In genomic region chr9:31259824-31260223, GRCh38 we compare ENCODE assay signal across 18 cellular contexts.
DNase-seq lines count a peak whose midpoint lies in the region; ATAC-seq and FAIRE-seq lines count a peak whose summit lies in the region.
"Had no signal": no experiment of that assay in that cellular context is flagged by ENCODE, and none has a peak within 500 bp of the region (broad histone marks: within the 10 kb centered on the region; RNA-seq: fewer than 3 reads in every experiment).

No MANE protein-coding gene starts in this region.

- H3K4me3 ChIP-seq in Jurkat, Clone E6-1 (ENCODE audit: low read length) = no peak overlapping the region
- no peak overlapping the region for H3K4me3 ChIP-seq in small intestine (ENCODE audit: low read depth in 1 of 2, low read length in 2 of 2)
- H3K4me3 ChIP-seq: heart left ventricle, tibial nerve had no signal

- peak overlapping the region; percentile 31 for H3K4me3 Mint-ChIP-seq in activated naive CD4-positive, alpha-beta T cell treated with anti-CD3 and anti-CD28 coated beads, Interleukin-2, amount 50 U/mL, for 24 hours
- H3K4me3 Mint-ChIP-seq in T-helper 2 cell treated with Interferon-gamma antibody and Interleukin-4, amounts not matched to agents 5 μg/mL and 100 μg/mL, for 36 hours = no peak overlapping the region

- peaks cover 1% of the 10 kb centered on the region for H3K36me3 Mint-ChIP-seq in activated naive CD4-positive, alpha-beta T cell treated with anti-CD3 and anti-CD28 coated beads, Interleukin-2, amount 50 U/mL, for 24 hours
- H3K36me3 Mint-ChIP-seq in T-helper 2 cell treated with Interferon-gamma antibody and Interleukin-4, amounts not matched to agents 5 μg/mL and 100 μg/mL, for 36 hours (ENCODE audit: low read depth) = no peaks in the 10 kb centered on the region

- H3K27ac ChIP-seq in small intestine (ENCODE audit: low read depth in 1 of 2, low read length in 1 of 2) = no peak overlapping the region
- H3K27ac ChIP-seq: epithelial cell of prostate, heart left ventricle, tibial nerve had no signal

- H3K9me3 ChIP-seq in small intestine (ENCODE audit: control insufficient read depth, low read depth) = no peaks in the 10 kb centered on the region
- H3K9me3 ChIP-seq: heart left ventricle, tibial nerve had no signal

- no peaks in the 10 kb centered on the region for H3K4me1 ChIP-seq in small intestine (ENCODE audit: control insufficient read depth in 2 of 2, insufficient read depth in 1 of 2, low read depth in 1 of 2, low read length in 1 of 2)
- H3K4me1 ChIP-seq: heart left ventricle, tibial nerve had no signal

- 46 to 52% (median 50%) methylated on average over 2 of the region's 2 CpGs for WGBS in small intestine, 3 donors

- no peaks in the 10 kb centered on the region for H3K27me3 Mint-ChIP-seq in activated naive CD4-positive, alpha-beta T cell treated with anti-CD3 and anti-CD28 coated beads, Interleukin-2, amount 50 U/mL, for 24 hours
- no peaks in the 10 kb centered on the region for H3K27me3 Mint-ChIP-seq in T-helper 2 cell treated with Interferon-gamma antibody and Interleukin-4, amounts not matched to agents 5 μg/mL and 100 μg/mL, for 36 hours (ENCODE audit: low read depth)

- H3K27ac Mint-ChIP-seq in activated naive CD4-positive, alpha-beta T cell treated with anti-CD3 and anti-CD28 coated beads, Interleukin-2, amount 50 U/mL, for 24 hours = peak overlapping the region; percentile 81
- peak overlapping the region; percentile 26 for H3K27ac Mint-ChIP-seq in T-helper 2 cell treated with Interferon-gamma antibody and Interleukin-4, amounts not matched to agents 5 μg/mL and 100 μg/mL, for 36 hours

- H3K36me3 ChIP-seq in small intestine (ENCODE audit: control insufficient read depth in 2 of 2, insufficient read depth in 2 of 2, low read length in 2 of 2) = no peaks in the 10 kb centered on the region
- H3K36me3 ChIP-seq: heart left ventricle, tibial nerve had no signal

- no peaks in the 10 kb centered on the region for H3K9me3 Mint-ChIP-seq in activated naive CD4-positive, alpha-beta T cell treated with anti-CD3 and anti-CD28 coated beads, Interleukin-2, amount 50 U/mL, for 24 hours
- no peaks in the 10 kb centered on the region for H3K9me3 Mint-ChIP-seq in T-helper 2 cell treated with Interferon-gamma antibody and Interleukin-4, amounts not matched to agents 5 μg/mL and 100 μg/mL, for 36 hours

- no peak for ATAC-seq in GM19023 (IDR thresholded peaks at IDR 0.05; ENCODE audit: unreplicated experiment)
- ATAC-seq: heart left ventricle, left lobe of liver had no signal

- no peaks in the 10 kb centered on the region for H3K27me3 ChIP-seq in small intestine (ENCODE audit: control insufficient read depth in 2 of 2, insufficient read depth in 2 of 2, low read length in 2 of 2)
- H3K27me3 ChIP-seq: heart left ventricle, tibial nerve had no signal

- H3K4me1 Mint-ChIP-seq in activated naive CD4-positive, alpha-beta T cell treated with anti-CD3 and anti-CD28 coated beads, Interleukin-2, amount 50 U/mL, for 24 hours = peaks cover 23% of the 10 kb centered on the region
- H3K4me1 Mint-ChIP-seq in T-helper 2 cell treated with Interferon-gamma antibody and Interleukin-4, amounts not matched to agents 5 μg/mL and 100 μg/mL, for 36 hours (ENCODE audit: low read depth) = peaks cover 4% of the 10 kb centered on the region

- FAIRE-seq in small intestine (lab: Jason Lieb, UNC) = no peak
- FAIRE-seq: GM12892, TTC549 had no signal

- no peak for DNase-seq in activated naive CD4-positive, alpha-beta T cell treated with anti-CD3 and anti-CD28 coated beads, Interleukin-2, amount 50 U/mL, for 16 hours
- peak; percentile 95 for DNase-seq in Jurkat, Clone E6-1 (ENCODE audit: low read depth, low spot score)
- DNase-seq in T-helper 2 cell treated with Interferon-gamma antibody and Interleukin-4, amounts not matched to agents 5 μg/mL and 100 μg/mL, for 36 hours (ENCODE audit: low spot score) = no peak
- DNase-seq in small intestine = peak; percentile 5
- DNase-seq in NOMO-1 treated with dmso at 0.1 percent for 144 hours (lab: John Stamatoyannopoulos, UW; ENCODE audit: unreplicated experiment) = no peak
- DNase-seq in retina = no peak
- DNase-seq: heart left ventricle; NCI-H1105 treated with DMSO at 0.1 percent for 48 hours; SHP77; stimulated activated CD4-positive, alpha-beta T cell treated with anti-CD3 and anti-CD28 coated beads, Interleukin-1b, Interleukin-23, amount 100 ng/mL, for 48 hours; stimulated activated CD8-positive, alpha-beta memory T cell treated with anti-CD3 and anti-CD28 coated beads, Interleukin-4, amount 100 ng/mL, for 48 hours had no signal

Comparison
In these comparisons a context has a peak if more than half of its experiments do, and no peak if none do; other contexts are left out.
1. DNase-seq: peak in Jurkat, Clone E6-1 (single experiment) and small intestine (single experiment); none in activated naive CD4-positive, alpha-beta T cell treated with anti-CD3 and anti-CD28 coated beads, Interleukin-2, amount 50 U/mL, for 16 hours (single experiment), T-helper 2 cell treated with Interferon-gamma antibody and Interleukin-4, amounts not matched to agents 5 μg/mL and 100 μg/mL, for 36 hours (single experiment), NOMO-1 treated with dmso at 0.1 percent for 144 hours (single experiment) and retina (single experiment).